Comparison of ENCODE assay signal across 29 cellular contexts in genomic region chr2:86434290-86434689, GRCh38.
"Had no signal": no experiment of that assay in that cellular context is flagged by ENCODE, and none has a peak within 500 bp of the region (broad histone marks: within the 10 kb centered on the region; RNA-seq: fewer than 3 reads in every experiment).

No MANE protein-coding gene starts in this region.

- H3K9ac ChIP-seq: parathyroid adenoma had no signal

- H3K36me3 ChIP-seq: neutrophil, spleen, suprapubic skin, tibial artery, transverse colon, upper lobe of right lung, uterus had no signal

- H2AFZ ChIP-seq: parathyroid adenoma had no signal

- H3K79me2 ChIP-seq: parathyroid adenoma had no signal

- ATAC-seq: naive thymus-derived CD8-positive, alpha-beta T cell; natural killer cell treated with Interleukin-12 subunit alpha and Interleukin-12 subunit beta and Interleukin-15 and Interleukin-18, amount 100 ng/mL, for 72 hours; psoas muscle; right cardiac atrium; sciatic nerve; stimulated activated memory B cell treated with anti-CD40 and anti-IgM and Interleukin-4, amounts not matched to agents 10 μg/mL and 1 μg/mL and 100 μg/mL, for 72 hours; stimulated activated naive CD8-positive, alpha-beta T cell treated with anti-CD3 and anti-CD28 coated beads, Interleukin-15, amount 100 ng/mL, for 72 hours; stimulated activated naive CD8-positive, alpha-beta T cell treated with anti-CD3 and anti-CD28 coated beads, Interleukin-15, Interleukin-2, amounts not matched to agents 100 U/mL and 50 U/mL, for 24 hours; upper lobe of right lung had no signal

- H3K27me3 ChIP-seq: neutrophil, spleen, suprapubic skin, testis, tibial artery, transverse colon, upper lobe of right lung, uterus had no signal

- DNase-seq: naive thymus-derived CD8-positive, alpha-beta T cell; nephron progenitor cell; nucleus accumbens; posterior cingulate gyrus; psoas muscle; right cardiac atrium; spleen; stimulated activated CD4-positive, alpha-beta T cell treated with anti-CD3 and anti-CD28 coated beads, Interleukin-12 subunit alpha, Interleukin-12 subunit beta, amount 100 ng/mL, for 4 hours; stimulated activated CD4-positive, alpha-beta T cell treated with anti-CD3 and anti-CD28 coated beads, Interleukin-1b, Interleukin-23, amount 100 ng/mL, for 48 hours; stimulated activated CD4-positive, alpha-beta T cell treated with anti-CD3 and anti-CD28 coated beads, Interleukin-4, amount 100 ng/mL, for 1 hour; stimulated activated CD4-positive, alpha-beta T cell treated with anti-CD3 and anti-CD28 coated beads, Interleukin-4, amount 100 ng/mL, for 4 hours; stimulated activated CD8-positive, alpha-beta memory T cell treated with anti-CD3 and anti-CD28 coated beads, Interleukin-4, amount 100 ng/mL, for 48 hours; stimulated activated naive CD4-positive, alpha-beta T cell; stimulated activated naive CD8-positive, alpha-beta T cell treated with anti-CD3 and anti-CD28 coated beads, Interleukin-15, amount 100 ng/mL, for 72 hours; stimulated activated naive CD8-positive, alpha-beta T cell treated with anti-CD3 and anti-CD28 coated beads, Interleukin-15, Interleukin-2, amounts not matched to agents 100 U/mL and 50 U/mL, for 24 hours; substantia nigra; testis; tibial artery; transverse colon; upper lobe of right lung; uterus had no signal

- H3K27ac ChIP-seq: neutrophil, parathyroid adenoma, psoas muscle, skin epidermis, spleen, suprapubic skin, testis, tibial artery, transverse colon, upper lobe of right lung, uterus had no signal

- H3K4me2 ChIP-seq: smooth muscle cell had no signal

- H3K4me1 ChIP-seq: parathyroid adenoma, psoas muscle, spleen, suprapubic skin, testis, transverse colon, upper lobe of right lung, uterus had no signal

- H3K4me3 ChIP-seq: psoas muscle, skin epidermis, smooth muscle cell, spleen, suprapubic skin, testis, tibial artery, transverse colon, upper lobe of right lung, uterus had no signal

- H3K9me3 ChIP-seq: testis, upper lobe of right lung had no signal
